Comparison of ENCODE assay signal across 8 cellular contexts in the genomic region with DNA sequence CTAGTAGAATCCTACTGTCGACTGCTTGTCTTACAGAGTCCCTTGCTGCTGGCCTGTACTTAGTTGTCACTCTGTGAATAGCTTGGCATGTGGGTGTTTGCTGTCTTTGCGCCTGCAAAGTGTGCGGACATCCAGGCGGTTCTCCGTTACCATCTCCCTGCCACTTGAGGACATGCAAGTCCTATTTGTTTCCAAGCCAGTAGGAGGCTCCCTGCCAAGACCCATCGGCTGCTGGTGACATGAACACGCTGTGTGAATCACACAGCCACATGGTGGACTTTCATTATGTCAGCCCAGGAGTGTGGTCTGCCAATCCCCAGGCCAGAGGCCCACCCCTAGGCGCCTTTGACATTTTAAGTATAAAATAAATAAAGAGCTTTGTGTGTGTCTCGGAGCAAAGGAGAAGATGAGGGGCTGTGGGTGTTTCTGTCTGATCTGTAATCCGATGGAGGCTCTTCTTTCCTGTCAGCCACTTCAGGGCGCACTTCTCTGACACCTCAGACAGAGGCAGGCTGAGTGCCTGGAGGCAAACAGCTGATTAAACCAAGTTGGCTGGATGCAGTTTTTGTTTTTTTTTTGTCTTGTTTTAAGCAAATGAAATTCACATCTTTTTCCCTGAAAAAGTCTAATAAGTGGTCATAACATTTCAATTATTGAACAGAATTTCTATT. TPM values are rescaled to one million over a fixed set of nuclear protein-coding genes. Genes with fewer than 3 reads are reported as not detected.
DNase-seq lines count a peak whose midpoint lies in the region; ATAC-seq and TF ChIP-seq lines count a peak whose summit lies in the region.

No MANE protein-coding gene starts in this region.

- H3F3A ChIP-seq in PC-9 (ENCODE audit: insufficient read depth, low read depth): no peaks in the 10 kb centered on the region

- peak; percentile 34 for TF ChIP-seq RAD21 in HCT116 (IDR thresholded peaks at IDR 0.05; ENCODE audit: low read depth)

- no peaks in the 10 kb centered on the region for H3K9me2 ChIP-seq in HCT116 (ENCODE audit: insufficient read depth)
- H3K9me2 ChIP-seq in PC-9 (ENCODE audit: insufficient read depth): no peaks in the 10 kb centered on the region

- POLR2A ChIA-PET in HCT116 (lab: Charles Lee): no interaction called here
- POLR2A ChIA-PET in PC-9 (lab: Charles Lee; ENCODE audit: unreplicated experiment): no interaction called here

- peak; percentile 31 to 39 (median 34); a peak in 2 of 6 replicates for TF ChIP-seq CTCF in HCT116 (IDR thresholded peaks at IDR 0.05 in 2 of 3, conservative IDR thresholded peaks at IDR 0.05 in 1 of 3; ENCODE audit: borderline replicate concordance in 1 of 3, insufficient read depth in 1 of 3, low read depth in 2 of 3, low read length in 2 of 3)
- peak; percentile 20 for TF ChIP-seq CTCF in osteoblast (IDR thresholded peaks at IDR 0.05; ENCODE audit: extremely low read depth, low read depth, low read length)
- TF ChIP-seq CTCF in PC-9 (conservative IDR thresholded peaks at IDR 0.05): no peak

- H4K20me1 ChIP-seq in HCT116 (ENCODE audit: insufficient read depth): no peaks in the 10 kb centered on the region
- no peaks in the 10 kb centered on the region for H4K20me1 ChIP-seq in osteoblast (ENCODE audit: insufficient read depth, low read length)
- no peaks in the 10 kb centered on the region for H4K20me1 ChIP-seq in PC-9 (ENCODE audit: insufficient read depth)

- peak; percentile 32 for DNase-seq in HCT116 (ENCODE audit: low read depth, low spot score)
- DNase-seq in NCI-H82 treated with DMSO at 0.1 percent for 48 hours (lab: John Stamatoyannopoulos, UW; ENCODE audit: unreplicated experiment): peak; percentile 53
- peak; percentile 86 for DNase-seq in fibroblast of gingiva (ENCODE audit: low read depth)
- peak; percentile 75 for DNase-seq in osteoblast (ENCODE audit: insufficient read length, low spot score, missing footprints)
- DNase-seq in T-helper 1 cell: no peak
- DNase-seq in NCI-H2171 (lab: John Stamatoyannopoulos, UW): no peak
- DNase-seq in GDM1 (lab: John Stamatoyannopoulos, UW): no peak
- no peak for DNase-seq in PC-9

- H3K4me1 ChIP-seq in HCT116 (ENCODE audit: control insufficient read depth in 1 of 2, insufficient read depth in 2 of 2, low read length in 2 of 2): peaks cover 0 to 5% of the 10 kb centered on the region in 2 experiments; a peak in 1 of 4 replicates
- H3K4me1 ChIP-seq in osteoblast (ENCODE audit: insufficient read depth, low read length): no peaks in the 10 kb centered on the region
- H3K4me1 ChIP-seq in PC-9 (replicated peaks; ENCODE audit: insufficient read depth): no peaks in the 10 kb centered on the region

- BruUV-seq in HCT116 (replicated peaks; lab: Mats Ljungman, UMichigan) (no TSS peak), PC-9 (replicated peaks; lab: Mats Ljungman, UMichigan) (no TSS peak)

- CTCF ChIA-PET in HCT116 (lab: Charles Lee) (no interaction called here), PC-9 (lab: Charles Lee) (no interaction called here)

- H3K4me3 ChIP-seq in HCT116 (replicated peaks in 1 of 2; ENCODE audit: low read depth in 1 of 2, low read length in 2 of 2) (no peak overlapping the region), osteoblast (ENCODE audit: insufficient read depth, low read length) (no peak overlapping the region), PC-9 (no peak overlapping the region)

- H3K9me3 ChIP-seq in HCT116 (ENCODE audit: control insufficient read depth in 1 of 2, insufficient read depth in 1 of 2, low read depth in 1 of 2, low read length in 2 of 2): no peaks in the 10 kb centered on the region
- no peaks in the 10 kb centered on the region for H3K9me3 ChIP-seq in osteoblast (ENCODE audit: low read depth, low read length)
- no peaks in the 10 kb centered on the region for H3K9me3 ChIP-seq in PC-9 (ENCODE audit: insufficient read depth, low read depth)

- RAD21 ChIA-PET in HCT116 (lab: Charles Lee; ENCODE audit: low non-redundant PET in 1 of 2, low total read pairs in 2 of 2, uncharacterized antibody in 2 of 2, unreplicated experiment in 2 of 2): no interaction called here

- intact Hi-C loops in HCT116 (cut with micrococcal nuclease) (no loop called here), PC-9 (cut with micrococcal nuclease; ENCODE audit: unreplicated experiment) (no loop called here)

- no peaks in the 10 kb centered on the region for H3K27me3 ChIP-seq in HCT116 (ENCODE audit: insufficient read depth, low read length)
- no peaks in the 10 kb centered on the region for H3K27me3 ChIP-seq in osteoblast (ENCODE audit: insufficient read depth, low read length)
- H3K27me3 ChIP-seq in PC-9 (ENCODE audit: insufficient read depth, low read depth): no peaks in the 10 kb centered on the region

- H3K4me2 ChIP-seq in HCT116 (ENCODE audit: low read length): peak overlapping the region; percentile 24
- peak overlapping the region; percentile 45 for H3K4me2 ChIP-seq in osteoblast (ENCODE audit: insufficient read depth, low read length)
- no peak overlapping the region for H3K4me2 ChIP-seq in PC-9

- H3K79me2 ChIP-seq in HCT116 (ENCODE audit: insufficient read depth, low read length) (no peaks in the 10 kb centered on the region), osteoblast (ENCODE audit: insufficient read depth, low read length) (no peaks in the 10 kb centered on the region), PC-9 (ENCODE audit: low read depth) (no peaks in the 10 kb centered on the region)

- no peak for TF ChIP-seq POLR2A in HCT116 (IDR thresholded peaks at IDR 0.05; ENCODE audit: borderline replicate concordance, extremely low read depth, insufficient read depth, insufficient read length)

- H3K36me3 ChIP-seq in HCT116 (ENCODE audit: control insufficient read depth in 1 of 2, insufficient read depth in 2 of 2, low read length in 2 of 2) (no peaks in the 10 kb centered on the region), osteoblast (ENCODE audit: insufficient read depth, low read length) (no peaks in the 10 kb centered on the region), PC-9 (ENCODE audit: low read depth) (no peaks in the 10 kb centered on the region)

- no peak overlapping the region for H3K9ac ChIP-seq in HCT116 (ENCODE audit: low read length)

- H2AFZ ChIP-seq in HCT116 (ENCODE audit: low read depth, low read length, poor library complexity, severe bottlenecking) (no peak overlapping the region), osteoblast (ENCODE audit: low read length) (peak overlapping the region; percentile 45), PC-9 (no peak overlapping the region)

- H3K27ac ChIP-seq in HCT116 (ENCODE audit: low read depth, low read length) (no peak overlapping the region), osteoblast (ENCODE audit: low read depth, low read length) (no peak overlapping the region), PC-9 (no peak overlapping the region)

- peak; percentile 88 for ATAC-seq in HCT116

TF ChIP-seq in HCT116, 20 proteins besides CTCF, POLR2A, EP300 and RAD21 (continues in another document):
- no peak for TF ChIP-seq FOSL1 (IDR thresholded peaks at IDR 0.05; ENCODE audit: low read depth)
- no peak for TF ChIP-seq REST (IDR thresholded peaks at IDR 0.05; ENCODE audit: low read depth)
- TF ChIP-seq, protein P1, sequence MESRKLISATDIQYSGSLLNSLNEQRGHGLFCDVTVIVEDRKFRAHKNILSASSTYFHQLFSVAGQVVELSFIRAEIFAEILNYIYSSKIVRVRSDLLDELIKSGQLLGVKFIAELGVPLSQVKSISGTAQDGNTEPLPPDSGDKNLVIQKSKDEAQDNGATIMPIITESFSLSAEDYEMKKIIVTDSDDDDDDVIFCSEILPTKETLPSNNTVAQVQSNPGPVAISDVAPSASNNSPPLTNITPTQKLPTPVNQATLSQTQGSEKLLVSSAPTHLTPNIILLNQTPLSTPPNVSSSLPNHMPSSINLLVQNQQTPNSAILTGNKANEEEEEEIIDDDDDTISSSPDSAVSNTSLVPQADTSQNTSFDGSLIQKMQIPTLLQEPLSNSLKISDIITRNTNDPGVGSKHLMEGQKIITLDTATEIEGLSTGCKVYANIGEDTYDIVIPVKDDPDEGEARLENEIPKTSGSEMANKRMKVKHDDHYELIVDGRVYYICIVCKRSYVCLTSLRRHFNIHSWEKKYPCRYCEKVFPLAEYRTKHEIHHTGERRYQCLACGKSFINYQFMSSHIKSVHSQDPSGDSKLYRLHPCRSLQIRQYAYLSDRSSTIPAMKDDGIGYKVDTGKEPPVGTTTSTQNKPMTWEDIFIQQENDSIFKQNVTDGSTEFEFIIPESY (IDR thresholded peaks at IDR 0.05; ENCODE audit: extremely low read depth, insufficient replicate concordance, low read length): no peak
- TF ChIP-seq JUND (IDR thresholded peaks at IDR 0.05): no peak
- TF ChIP-seq SRF (IDR thresholded peaks at IDR 0.05; ENCODE audit: low read depth): no peak
- no peak for TF ChIP-seq ELF1 (IDR thresholded peaks at IDR 0.05; ENCODE audit: borderline replicate concordance, low read depth)
- TF ChIP-seq EGR1 (IDR thresholded peaks at IDR 0.05; ENCODE audit: low read depth): no peak
- no peak for TF ChIP-seq EZH2 (IDR thresholded peaks at IDR 0.05)
- no peak for TF ChIP-seq CBX3 (IDR thresholded peaks at IDR 0.05; ENCODE audit: low read depth)
- no peak for TF ChIP-seq EZH2phosphoT487 (IDR thresholded peaks at IDR 0.05; ENCODE audit: borderline replicate concordance)

RNA-seq across cellular contexts. Expression of gene ALPK1, which starts 51.5 kb away (rescaled TPM):
- 21.3 TPM for total RNA-seq in HCT116 (2021; ENCODE audit: unreplicated experiment)
- 11.7 and 11.9 TPM in 2 replicates for polyA plus RNA-seq in HCT116 (2012)
- total RNA-seq in osteoblast: 36.2 and 39.8 TPM in 2 replicates
- 31.0 and 35.4 TPM in 2 replicates for total RNA-seq in PC-9 (2021)

Comparison
In these comparisons a context has a peak if more than half of its experiments do, and no peak if none do; other contexts are left out.
1. DNase-seq: peak in HCT116 (single experiment), NCI-H82 treated with DMSO at 0.1 percent for 48 hours (single experiment), fibroblast of gingiva (single experiment) and osteoblast (single experiment); none in T-helper 1 cell (0 of 5), NCI-H2171 (single experiment), GDM1 (single experiment) and PC-9 (0 of 2).